Comparison of ENCODE assay signal across 8 cellular contexts in genomic region chr1:145281037-145281727, GRCh38. TPM values are rescaled to one million over a fixed set of nuclear protein-coding genes. Genes with fewer than 3 reads are reported as not detected.
DNase-seq lines count a peak whose midpoint lies in the region; ATAC-seq, FAIRE-seq and TF ChIP-seq lines count a peak whose summit lies in the region.
"Not testable (repeated sequence)": the region's sequence is repeated elsewhere in the genome, so short reads cannot be mapped to it uniquely, and the experiment has no call there.

No MANE protein-coding gene starts in this region.

- FAIRE-seq in GM19239 (lab: Jason Lieb, UNC): not testable (repeated sequence)

- not testable (repeated sequence) for H3K36me3 ChIP-seq in BE2C

- H3K27ac ChIP-seq in caudate nucleus (ENCODE audit: low read depth, low read length): peak overlapping the region; percentile 70

- not testable (repeated sequence) for H3K27me3 ChIP-seq in BE2C

- peak; percentile 87 for DNase-seq in BE2C
- DNase-seq in GM19239 (ENCODE audit: insufficient read length, low spot score): peak; percentile 21
- peak; percentile 100 for DNase-seq in NCI-H460 (ENCODE audit: extremely low read depth, low read depth)
- peak in 41 of 61 donors; percentile 17 to 93 (median 66) for DNase-seq in caudate nucleus (lab: John Stamatoyannopoulos, UW)
- peak; percentile 97 for DNase-seq in kidney glomerular epithelial cell (lab: John Stamatoyannopoulos, UW)
- DNase-seq in stimulated activated CD4-positive, alpha-beta T cell treated with anti-CD3 and anti-CD28 coated beads, Interleukin-12 subunit alpha, Interleukin-12 subunit beta, amount 100 ng/mL, for 48 hours (ENCODE audit: low read depth in 2 of 3, low spot score in 1 of 3): peak; percentile 79 to 89 (median 86)

- H3K9me3 ChIP-seq in BE2C: not testable (repeated sequence)

- H3K4me1 ChIP-seq in BE2C: not testable (repeated sequence)

- H3K4me3 ChIP-seq in BE2C (ENCODE audit: low read depth, low read length): peak overlapping the region; percentile 44

- ATAC-seq in HG03354 (IDR thresholded peaks at IDR 0.05; ENCODE audit: poor library complexity, severe bottlenecking, unreplicated experiment): peak; percentile 85
- ATAC-seq in activated CD4-positive, CD25-positive, alpha-beta regulatory T cell treated with anti-CD3 and anti-CD28 coated beads, Interleukin-2, amount 50 U/mL, for 24 hours: peak; percentile 83 to 85

- TF ChIP-seq CTCF in BE2C (IDR thresholded peaks at IDR 0.05; ENCODE audit: low read depth, low read length): not testable (repeated sequence)

RNA-seq across cellular contexts. Expression of gene PPIAL4D, which starts 39.2 kb away (rescaled TPM):
- polyA plus RNA-seq in BE2C (2012; ENCODE audit: insufficient read depth, insufficient read length, low read depth): 2.0 TPM
- total RNA-seq in NCI-H460 (2014; rRNA removed; shearing (Covaris generic)): not detected in 2 replicates
- polyA plus RNA-seq in NCI-H460 (2014; cell fraction: nucleus; rRNA removed): not detected in 2 replicates

Comparison
In these comparisons a context has a peak if more than half of its experiments do, and no peak if none do; other contexts are left out.
1. Peak in every context shown above with its lines: DNase-seq, ATAC-seq, H3K4me3 ChIP-seq and H3K27ac ChIP-seq.
2. DNase-seq: peak in every context shown above with its lines; median percentile 100 in NCI-H460; 97 in kidney glomerular epithelial cell; 87 in BE2C; 86 in stimulated activated CD4-positive, alpha-beta T cell treated with anti-CD3 and anti-CD28 coated beads, Interleukin-12 subunit alpha, Interleukin-12 subunit beta, amount 100 ng/mL, for 48 hours; 66 in caudate nucleus; 21 in GM19239.